Comparison of ENCODE assay signal across 8 cellular contexts in genomic region chr9:26326473-26327044, GRCh38.
DNase-seq lines count a peak whose midpoint lies in the region; ATAC-seq and TF ChIP-seq lines count a peak whose summit lies in the region.

No MANE protein-coding gene starts in this region.

- ATAC-seq in GM19455 (IDR thresholded peaks at IDR 0.05; ENCODE audit: unreplicated experiment) (peak; percentile 67), IMR-90 (ENCODE audit: low read depth) (peak; percentile 81), T-cell (replicated peaks in 1 of 4) (no peak)

- BruUV-seq in IMR-90 (replicated peaks; lab: Mats Ljungman, UMichigan), result no TSS peak

- peak overlapping the region; percentile 35; the same call in 1 of the 2 replicates for H2BK120ac ChIP-seq in IMR-90 (ENCODE audit: low read depth, low read length)

- H3K23ac ChIP-seq in IMR-90 (ENCODE audit: low read depth, low read length), result no peak overlapping the region

- no peak overlapping the region for H2AK9ac ChIP-seq in IMR-90 (replicated peaks; ENCODE audit: low read depth, low read length, poor library complexity)

- 0 out of 4 replicates have a peak overlapping the region, but pooled peaks of 1 of the 2 experiments have one; percentile 32 for H4K8ac ChIP-seq in IMR-90 (ENCODE audit: low read depth in 2 of 2, low read length in 2 of 2)

- no peak overlapping the region for H3K27ac Mint-ChIP-seq in T-cell
- H3K27ac Mint-ChIP-seq in activated CD4-positive, alpha-beta memory T cell treated with anti-CD3 and anti-CD28 coated beads for 36 hours, result no peak overlapping the region

- H3K79me1 ChIP-seq in IMR-90 (ENCODE audit: low read depth in 1 of 2, low read length in 2 of 2), result no peaks in the 10 kb centered on the region

- H3K27me3 ChIP-seq in IMR-90 (ENCODE audit: control insufficient read depth, insufficient read depth, low read length), result no peaks in the 10 kb centered on the region

- DNase-seq in DMS53 treated with DMSO at 0.1 percent for 48 hours (lab: John Stamatoyannopoulos, UW; ENCODE audit: unreplicated experiment) (peak; percentile 25), IMR-90 (peak; percentile 81), SK-N-DZ (ENCODE audit: low spot score) (peak; percentile 22), fibroblast of pulmonary artery (ENCODE audit: low read depth) (peak; percentile 88), pons (ENCODE audit: low spot score) (peak; percentile 73), T-cell (no peak)
- DNase-seq in activated CD4-positive, alpha-beta memory T cell treated with anti-CD3 and anti-CD28 coated beads for 36 hours, result no peak

- H3K27me3 Mint-ChIP-seq in T-cell, result no peaks in the 10 kb centered on the region
- no peaks in the 10 kb centered on the region for H3K27me3 Mint-ChIP-seq in activated CD4-positive, alpha-beta memory T cell treated with anti-CD3 and anti-CD28 coated beads for 36 hours

- H3K56ac ChIP-seq in IMR-90 (ENCODE audit: extremely low read depth, insufficient read depth, low read length), result no peak overlapping the region

- no peak overlapping the region for H3K4ac ChIP-seq in IMR-90 (ENCODE audit: low read depth, low read length)

- H3K4me1 Mint-ChIP-seq in T-cell, result no peaks in the 10 kb centered on the region
- H3K4me1 Mint-ChIP-seq in activated CD4-positive, alpha-beta memory T cell treated with anti-CD3 and anti-CD28 coated beads for 36 hours (ENCODE audit: low read depth), result no peaks in the 10 kb centered on the region

- TF ChIP-seq CTCF in IMR-90 (conservative IDR thresholded peaks at IDR 0.05; ENCODE audit: low read depth, low read length) (peak; percentile 89), fibroblast of pulmonary artery (IDR thresholded peaks at IDR 0.05; ENCODE audit: low read length, missing control alignments) (peak; percentile 90)

- no peak overlapping the region for H2BK20ac ChIP-seq in IMR-90 (ENCODE audit: low read depth, low read length)

- no peak overlapping the region for H3K27ac ChIP-seq in IMR-90 (ENCODE audit: insufficient read depth, low read length)

- H3K9ac ChIP-seq in IMR-90 (ENCODE audit: low read depth, low read length), result no peak overlapping the region

- H3K9me3 ChIP-seq in IMR-90 (ENCODE audit: control insufficient read depth, insufficient read depth, low read length), result no peaks in the 10 kb centered on the region

- no peak overlapping the region for H2AK5ac ChIP-seq in IMR-90 (ENCODE audit: low read depth, low read length)

- H2BK5ac ChIP-seq in IMR-90 (ENCODE audit: low read depth, low read length, poor library complexity, severe bottlenecking), result no peak overlapping the region

- H3K36me3 ChIP-seq in IMR-90 (ENCODE audit: control insufficient read depth, insufficient read depth, low read length), result no peaks in the 10 kb centered on the region

- no peak overlapping the region for H3K4me3 Mint-ChIP-seq in T-cell
- no peak overlapping the region for H3K4me3 Mint-ChIP-seq in activated CD4-positive, alpha-beta memory T cell treated with anti-CD3 and anti-CD28 coated beads for 36 hours

- H4K91ac ChIP-seq in IMR-90 (ENCODE audit: insufficient read depth, low read depth, low read length), result no peak overlapping the region

- TF ChIP-seq POLR2A in IMR-90 (IDR thresholded peaks at IDR 0.05; ENCODE audit: low read depth, low read length), result peak; percentile 48; the same call in 1 of the 2 replicates

- dilution Hi-C loops in IMR-90 (cut with HindIII; ENCODE audit: low sequenced_read_pairs, unreplicated experiment), result no loop called here

- H3K4me3 ChIP-seq in IMR-90 (ENCODE audit: insufficient read depth, low read depth, low read length) (no peak overlapping the region), fibroblast of pulmonary artery (replicated peaks; ENCODE audit: low read depth, low read length) (no peak overlapping the region)

- POLR2A ChIA-PET in IMR-90 (lab: Charles Lee; ENCODE audit: unreplicated experiment), result no interaction called here
- POLR2A ChIA-PET in T-cell (lab: Charles Lee), result no interaction called here
- POLR2A ChIA-PET in activated CD4-positive, alpha-beta memory T cell treated with anti-CD3 and anti-CD28 coated beads for 36 hours (lab: Charles Lee), result interaction anchor here (0.6 kb wide), 1 partner anchor 821 kb away, joined by 3 read pairs; no protein-coding TSS in a partner anchor

- H3K9me1 ChIP-seq in IMR-90 (ENCODE audit: insufficient read depth, low read length), result no peaks in the 10 kb centered on the region

- no peak overlapping the region for H2AFZ ChIP-seq in IMR-90 (replicated peaks; ENCODE audit: low read length, poor library complexity)

- peak overlapping the region; percentile 29; the same call in 1 of the 2 replicates for H4K5ac ChIP-seq in IMR-90 (ENCODE audit: low read depth, low read length)

- H2BK15ac ChIP-seq in IMR-90 (ENCODE audit: low read depth, low read length), result 0 out of 3 replicates have a peak overlapping the region, but pooled peaks have one; percentile 50

- H3K14ac ChIP-seq in IMR-90 (replicated peaks; ENCODE audit: low read depth, low read length), result no peak overlapping the region

- intact Hi-C loops in IMR-90 (cut with micrococcal nuclease), result loop anchor here (1.0 to 10.0 kb wide), 3 partner anchors 162 to 362 kb away; no protein-coding TSS in a partner anchor
- intact Hi-C loops in activated CD4-positive, alpha-beta memory T cell treated with anti-CD3 and anti-CD28 coated beads for 36 hours (cut with micrococcal nuclease), result no loop called here

- peak; percentile 95 for TF ChIP-seq RAD21 in IMR-90 (IDR thresholded peaks at IDR 0.05; ENCODE audit: low read length)

- H3K9me3 Mint-ChIP-seq in T-cell, result peaks cover 3 to 10% (median 6%) of the 10 kb centered on the region in 3 donors
- peaks cover 15% of the 10 kb centered on the region for H3K9me3 Mint-ChIP-seq in activated CD4-positive, alpha-beta memory T cell treated with anti-CD3 and anti-CD28 coated beads for 36 hours

- no peak overlapping the region; the same call in 1 of the 2 replicates for H3K18ac ChIP-seq in IMR-90 (ENCODE audit: low read depth, low read length)

- no peak overlapping the region for H3K4me2 ChIP-seq in IMR-90 (ENCODE audit: low read depth, low read length)

- no peaks in the 10 kb centered on the region for H3K36me3 Mint-ChIP-seq in T-cell
- no peaks in the 10 kb centered on the region for H3K36me3 Mint-ChIP-seq in activated CD4-positive, alpha-beta memory T cell treated with anti-CD3 and anti-CD28 coated beads for 36 hours

- in situ Hi-C loops in IMR-90 (cut with MboI; ENCODE audit: low sequenced_read_pairs), result loop anchor here (5.0 kb wide), 1 partner anchor 374 kb away; no protein-coding TSS in a partner anchor

- WGBS in IMR-90 (ENCODE audit: extremely low coverage in 2 of 2, insufficient read length in 1 of 2), 2 experiments, result no CpG with 5 or more reads among the region's 6 CpGs

- H3K4me1 ChIP-seq in IMR-90 (ENCODE audit: control insufficient read depth, insufficient read depth, low read length), result peaks cover 2% of the 10 kb centered on the region; the same call in 1 of the 2 replicates

- CTCF ChIA-PET in IMR-90 (lab: Yijun Ruan, JAX) (interaction anchor here (0.5 to 2.0 kb wide), 7 partner anchors 218 to 748 kb away, joined by 3 to 16 read pairs (median 3); no protein-coding TSS in a partner anchor), T-cell (lab: Charles Lee) (no interaction called here)
- CTCF ChIA-PET in activated CD4-positive, alpha-beta memory T cell treated with anti-CD3 and anti-CD28 coated beads for 36 hours (lab: Charles Lee), result no interaction called here

- H4K20me1 ChIP-seq in IMR-90 (ENCODE audit: insufficient read depth, low read length), result no peaks in the 10 kb centered on the region

TF ChIP-seq in IMR-90, 13 proteins besides CTCF, POLR2A, EP300 and RAD21:
- TF ChIP-seq SMC3 (IDR thresholded peaks at IDR 0.05; ENCODE audit: low read depth, low read length) (peak; percentile 96), MAFK (IDR thresholded peaks at IDR 0.05; ENCODE audit: low read depth, low read length) (peak; percentile 86), USF2 (IDR thresholded peaks at IDR 0.05; ENCODE audit: low read depth, low read length) (no peak), RCOR1 (IDR thresholded peaks at IDR 0.05; ENCODE audit: insufficient replicate concordance, low read length) (no peak), MAZ (IDR thresholded peaks at IDR 0.05; ENCODE audit: borderline replicate concordance, low read depth, low read length) (no peak), CHD1 (IDR thresholded peaks at IDR 0.05; ENCODE audit: low read depth, low read length) (no peak), FOS (IDR thresholded peaks at IDR 0.05; ENCODE audit: low read depth, low read length) (no peak)

Comparison
In these comparisons a context has a peak if more than half of its experiments do, and no peak if none do; other contexts are left out.
1. DNase-seq: peak in DMS53 treated with DMSO at 0.1 percent for 48 hours (single experiment), IMR-90 (single experiment), SK-N-DZ (single experiment), fibroblast of pulmonary artery (single experiment) and pons (single experiment); none in T-cell (0 of 34) and activated CD4-positive, alpha-beta memory T cell treated with anti-CD3 and anti-CD28 coated beads for 36 hours (single experiment).
2. ATAC-seq: peak in GM19455 (single experiment) and IMR-90 (single experiment); none in T-cell (0 of 4).